ENCODE assay signal across 10 cellular contexts in genomic region chr3:39327746-39328349, GRCh38. TPM values are rescaled to one million over a fixed set of nuclear protein-coding genes. Genes with fewer than 3 reads are reported as not detected.
A peak's percentile ranks its signal among the peaks of the same experiment; 100 is the strongest.
DNase-seq lines count a peak whose midpoint lies in the region; ATAC-seq and TF ChIP-seq lines count a peak whose summit lies in the region.
"Had no signal": no experiment of that assay in that cellular context is flagged by ENCODE, and none has a peak within 500 bp of the region (broad histone marks: within the 10 kb centered on the region; RNA-seq: fewer than 3 reads in every experiment).

No MANE protein-coding gene starts in this region.

- intact Hi-C loops in activated B cell treated with CpG ODN at 0.5 μM for 24 hours (cut with micrococcal nuclease), result no loop called here
- intact Hi-C loops in Right ventricle myocardium inferior (cut with DNase I), result no loop called here

- H3K4me3 ChIP-seq in GM23248, result no peak overlapping the region

- CTCF ChIA-PET in GM10248 (lab: Yijun Ruan, JAX) (interaction anchor here (1.1 to 1.7 kb wide), 2 partner anchors 36 to 50 kb away, joined by 4 to 5 read pairs; no protein-coding TSS in a partner anchor), activated B cell treated with CpG ODN at 0.5 μM for 24 hours (lab: Charles Lee) (interaction anchor here (0.8 kb wide), 1 partner anchor 40 kb away, joined by 3 read pairs; no protein-coding TSS in a partner anchor)

- H3K79me2 ChIP-seq in GM23248 (ENCODE audit: insufficient read depth), result no peaks in the 10 kb centered on the region

- POLR2A ChIA-PET in GM10248 (lab: Yijun Ruan, JAX) (no interaction called here), activated B cell treated with CpG ODN at 0.5 μM for 24 hours (lab: Charles Lee) (no interaction called here)

- no peak for TF ChIP-seq CTCF in GM10248 (IDR thresholded peaks at IDR 0.05; ENCODE audit: control extremely low read depth, extremely low read depth, low read depth, missing control alignments)
- TF ChIP-seq CTCF in activated B cell treated with CpG ODN at 0.5 μM for 24 hours (IDR thresholded peaks at IDR 0.05), result no peak

- no peaks in the 10 kb centered on the region for H4K20me1 ChIP-seq in GM23248 (ENCODE audit: insufficient read depth)

- no peak overlapping the region for H3K4me2 ChIP-seq in GM23248 (ENCODE audit: unreplicated experiment)

- H3K36me3 Mint-ChIP-seq in activated B cell treated with CpG ODN at 0.5 μM for 24 hours (ENCODE audit: low read depth), result no peaks in the 10 kb centered on the region

- peaks cover 15% of the 10 kb centered on the region for H3K4me1 Mint-ChIP-seq in activated B cell treated with CpG ODN at 0.5 μM for 24 hours

- H2AFZ ChIP-seq in GM23248, result no peak overlapping the region

- H3K27me3 ChIP-seq in GM23248 (replicated peaks; ENCODE audit: insufficient read depth), result 0 out of 2 replicates have a peak, but pooled peaks cover 4% of the 10 kb centered on the region

- H3K9me3 ChIP-seq in GM23248 (ENCODE audit: low read depth), result no peaks in the 10 kb centered on the region

- in situ Hi-C loops in GM23248 (cut with MboI), result no loop called here

- H3F3A ChIP-seq in GM23248 (ENCODE audit: insufficient read depth), result no peaks in the 10 kb centered on the region

- no peak overlapping the region for H3K9ac ChIP-seq in GM23248

- no peaks in the 10 kb centered on the region for H3K9me3 Mint-ChIP-seq in activated B cell treated with CpG ODN at 0.5 μM for 24 hours

- no peak overlapping the region for H3K27ac ChIP-seq in GM23248

- 45% methylated on average over 4 of the region's 4 CpGs for WGBS in GM23248 (ENCODE audit: low coverage in 1 of 2, low lambda C conversion rate in 2 of 2, missing lambda C conversion rate in 2 of 2), 2 experiments

- no peaks in the 10 kb centered on the region for H3K9me2 ChIP-seq in GM23248 (ENCODE audit: insufficient read depth)

- DNase-seq in GM10248 (ENCODE audit: extremely low spot score), result peak; percentile 29
- DNase-seq in activated B cell treated with CpG ODN at 0.5 μM for 24 hours, result no peak
- no peak for DNase-seq in GM23248
- no peak for DNase-seq in Right ventricle myocardium inferior (ENCODE audit: missing footprints)
- DNase-seq in dedifferentiated amniotic fluid mesenchymal stem cell (ENCODE audit: extremely low spot score), result no peak
- no peak for DNase-seq in amniotic stem cell (lab: John Stamatoyannopoulos, UW)
- DNase-seq: activated CD8-positive, alpha-beta memory T cell treated with anti-CD3 and anti-CD28 coated beads, Interleukin-2, amount 50 U/mL, for 48 hours had no signal

- H3K27ac Mint-ChIP-seq in activated B cell treated with CpG ODN at 0.5 μM for 24 hours, result peak overlapping the region; percentile 38

- no peaks in the 10 kb centered on the region for H3K4me1 ChIP-seq in GM23248 (ENCODE audit: insufficient read depth)

- no peaks in the 10 kb centered on the region for H3K36me3 ChIP-seq in GM23248 (ENCODE audit: low read depth)

- ATAC-seq in GM19025 (IDR thresholded peaks at IDR 0.05; ENCODE audit: low read depth, unreplicated experiment), result peak; percentile 69
- peak; percentile 76 for ATAC-seq in HG02884 (IDR thresholded peaks at IDR 0.05; ENCODE audit: unreplicated experiment)
- peak; percentile 83 for ATAC-seq in activated B cell treated with CpG ODN at 0.5 μM for 24 hours (ENCODE audit: low read depth)
- ATAC-seq in Right ventricle myocardium inferior, result no peak

- no peak overlapping the region for H3K4me3 Mint-ChIP-seq in activated B cell treated with CpG ODN at 0.5 μM for 24 hours

- H3K27me3 Mint-ChIP-seq in activated B cell treated with CpG ODN at 0.5 μM for 24 hours, result no peaks in the 10 kb centered on the region

RNA-seq across cellular contexts. Expression of gene CCR8, which starts 1.7 kb away (rescaled TPM):
- total RNA-seq in activated B cell treated with CpG ODN at 0.5 μM for 24 hours (not detected in 2 replicates), Right ventricle myocardium inferior (not detected)
- total RNA-seq in GM23248 (2014; rRNA removed; shearing (Covaris generic)), result not detected in 2 replicates
- polyA plus RNA-seq in GM23248 (2016; fragmentation: Nextera tagmentation; extraction: Ambion mirVana), result not detected in 2 replicates
- total RNA-seq: H1 had no signal

RNA-seq across cellular contexts. Expression of gene CX3CR1, which starts 48.0 kb away (rescaled TPM):
- total RNA-seq in activated B cell treated with CpG ODN at 0.5 μM for 24 hours (0.12 and 0.38 TPM in 2 replicates), Right ventricle myocardium inferior (2.1 TPM)
- total RNA-seq in GM23248 (2014; rRNA removed; shearing (Covaris generic)), result not detected in 2 replicates
- polyA plus RNA-seq in GM23248 (2016; fragmentation: Nextera tagmentation; extraction: Ambion mirVana), result not detected in 2 replicates
- total RNA-seq: H1 had no signal

RNA-seq across cellular contexts. Expression of gene SLC25A38, which starts 55.3 kb away (rescaled TPM):
- total RNA-seq in activated B cell treated with CpG ODN at 0.5 μM for 24 hours (51.6 and 52.9 TPM in 2 replicates), Right ventricle myocardium inferior (14.7 TPM)
- 28.2 and 40.1 TPM in 2 replicates for total RNA-seq in GM23248 (2014; rRNA removed; shearing (Covaris generic))
- polyA plus RNA-seq in GM23248 (2016; fragmentation: Nextera tagmentation; extraction: Ambion mirVana), result 23.3 and 23.9 TPM in 2 replicates
